Comparison of ENCODE assay signal across 1 cellular context in genomic region chr18:62420151-62420512, GRCh38.
TF ChIP-seq lines count a peak whose summit lies in the region.

No MANE protein-coding gene starts in this region.

TF ChIP-seq in WTC11, 78 proteins besides CTCF, POLR2A, EP300 and RAD21 (continued from another document):
- no peak for TF ChIP-seq ERG (CRISPR knock-in tag; IDR thresholded peaks at IDR 0.05)
